13 cellular contexts compared by ENCODE assay signal in the genomic region with DNA sequence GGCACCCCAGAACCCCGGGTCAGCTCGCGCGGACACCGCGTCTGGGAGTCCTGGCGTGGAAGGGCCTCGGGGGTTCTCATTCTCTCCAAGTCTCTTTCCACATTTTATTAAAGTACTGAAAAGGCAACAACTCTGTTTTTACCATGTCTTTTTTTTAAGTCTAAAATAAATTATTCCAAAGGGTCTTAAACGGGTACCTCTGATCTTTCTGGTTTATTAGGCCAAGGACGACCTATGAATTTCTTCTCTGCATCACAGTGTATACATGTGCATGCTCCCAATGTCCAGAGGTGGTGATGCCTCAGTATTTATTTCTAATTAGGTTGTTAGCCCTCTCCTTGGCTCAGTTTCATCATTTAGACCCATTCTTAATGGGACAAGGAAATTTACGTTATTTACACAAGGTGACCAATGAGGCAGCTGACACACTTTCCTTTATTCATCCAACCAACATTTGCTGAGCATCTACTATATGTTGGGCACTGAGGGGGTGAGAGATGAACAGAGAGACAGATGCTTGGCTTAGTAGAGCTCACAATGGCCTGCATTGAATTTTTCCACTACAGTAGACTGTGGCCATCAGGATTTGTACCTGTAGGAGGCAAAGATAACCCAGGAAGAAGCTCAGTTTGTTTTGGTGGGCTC. TPM values are rescaled to one million over a fixed set of nuclear protein-coding genes. Genes with fewer than 3 reads are reported as not detected.
A peak's percentile ranks its signal among the peaks of the same experiment; 100 is the strongest.
DNase-seq lines count a peak whose midpoint lies in the region; ATAC-seq, FAIRE-seq and TF ChIP-seq lines count a peak whose summit lies in the region.
"Had no signal": no experiment of that assay in that cellular context is flagged by ENCODE, and none has a peak within 500 bp of the region (broad histone marks: within the 10 kb centered on the region; RNA-seq: fewer than 3 reads in every experiment).

No MANE protein-coding gene starts in this region.

- intact Hi-C loops in HepG2 (cut with micrococcal nuclease; ENCODE audit: unreplicated experiment): loop anchor here (1.0 kb wide), 1 partner anchor 362 kb away; no protein-coding TSS in a partner anchor

- ATAC-seq in T-cell (replicated peaks in 1 of 4): no peak
- no peak for ATAC-seq in HepG2
- ATAC-seq in GM19351 (IDR thresholded peaks at IDR 0.05; ENCODE audit: unreplicated experiment): no peak
- no peak for ATAC-seq in GM18867 (IDR thresholded peaks at IDR 0.05; ENCODE audit: unreplicated experiment)
- no peak for ATAC-seq in GM21576 (IDR thresholded peaks at IDR 0.05; ENCODE audit: unreplicated experiment)
- ATAC-seq in GM19023 (IDR thresholded peaks at IDR 0.05; ENCODE audit: unreplicated experiment): no peak

- WGBS in HepG2 (ENCODE audit: low lambda C conversion rate): 39% methylated on average over 6 of the region's 11 CpGs

- BruUV-seq in HepG2 (replicated peaks; lab: Mats Ljungman, UMichigan): no TSS peak

- peaks cover 18 to 22% (median 21%) of the 10 kb centered on the region in 3 donors for H3K4me1 Mint-ChIP-seq in T-cell

- no peaks in the 10 kb centered on the region for H3K9me3 ChIP-seq in BE2C
- no peaks in the 10 kb centered on the region for H3K9me3 ChIP-seq in HepG2 (ENCODE audit: low read length)
- H3K9me3 ChIP-seq: gastroesophageal sphincter, thoracic aorta had no signal

- no peak overlapping the region for H2AFZ ChIP-seq in HepG2 (ENCODE audit: low read length)

- H3K4me2 ChIP-seq in HepG2 (ENCODE audit: low read depth, low read length): peak overlapping the region; percentile 93

- peak overlapping the region in 2 of 3 donors; percentile 10 to 47 for H3K4me3 Mint-ChIP-seq in T-cell

- no peak for TF ChIP-seq EP300 in HepG2 (IDR thresholded peaks at IDR 0.05; ENCODE audit: low read depth in 2 of 2, low read length in 2 of 2)
- TF ChIP-seq EP300 in HepG2 (CRISPR knock-in tag; IDR thresholded peaks at IDR 0.05; ENCODE audit: borderline replicate concordance): no peak

- in situ Hi-C loops in HepG2 (cut with HindIII; ENCODE audit: extremely low pct_ligation_motif_present, low pct_unique_long_range_greater_than_20kb): loop anchor here (10.0 kb wide), 1 partner anchor 339 kb away; no protein-coding TSS in a partner anchor

- no peak overlapping the region for H3K27ac ChIP-seq in HepG2 (ENCODE audit: extremely low read length, insufficient read depth, low read length)
- H3K27ac ChIP-seq: gastroesophageal sphincter, thoracic aorta had no signal

- no peak for TF ChIP-seq RAD21 in HepG2 (CRISPR knock-in tag; IDR thresholded peaks at IDR 0.05)

- no peaks in the 10 kb centered on the region for H4K20me1 ChIP-seq in HepG2 (ENCODE audit: insufficient read depth, low read length)

- H3K79me2 ChIP-seq in HepG2 (ENCODE audit: insufficient read depth, low read length): no peaks in the 10 kb centered on the region

- CTCF ChIA-PET in T-cell (lab: Charles Lee): interaction anchor here (0.6 to 1.0 kb wide), 2 partner anchors 10 to 90 kb away, joined by 3 read pairs; no protein-coding TSS in a partner anchor
- CTCF ChIA-PET in HepG2 (lab: Yijun Ruan, JAX; ENCODE audit: low intra/inter-chr PET ratio, low total read pairs): interaction anchor here (2.1 kb wide), 1 partner anchor 362 kb away, joined by 9 read pairs; no protein-coding TSS in a partner anchor

- peaks cover 81 to 83% of the 10 kb centered on the region in 2 donors for H3K27me3 Mint-ChIP-seq in T-cell

- H3K9me3 Mint-ChIP-seq in T-cell: peaks cover 0 to 2% (median 0%) of the 10 kb centered on the region in 3 donors

- H3K36me3 ChIP-seq in BE2C (no peaks in the 10 kb centered on the region), HepG2 (replicated peaks in 1 of 2; ENCODE audit: control insufficient read depth in 1 of 2, insufficient read depth in 2 of 2, low read length in 2 of 2) (no peaks in the 10 kb centered on the region)
- H3K36me3 ChIP-seq: gastroesophageal sphincter, thoracic aorta had no signal

- no peak for TF ChIP-seq POLR2A in GM12892 (IDR thresholded peaks at IDR 0.05; ENCODE audit: low read depth, low read length)
- no peak for TF ChIP-seq POLR2A in HepG2 (IDR thresholded peaks at IDR 0.05; ENCODE audit: insufficient read depth in 1 of 2, low read depth in 2 of 2, low read length in 2 of 2)

- POLR2A ChIA-PET in T-cell (lab: Charles Lee): no interaction called here
- POLR2A ChIA-PET in HepG2 (lab: Yijun Ruan, JAX): no interaction called here

- peaks cover 73% of the 10 kb centered on the region for H3K27me3 ChIP-seq in BE2C
- H3K27me3 ChIP-seq in HepG2 (ENCODE audit: control insufficient read depth in 1 of 2, insufficient read depth in 2 of 2, low read length in 2 of 2): peaks cover 5 to 43% of the 10 kb centered on the region in 2 experiments; a peak in 4 of 5 replicates

- peak; percentile 64 for FAIRE-seq in GM12892 (lab: Jason Lieb, UNC)
- FAIRE-seq in HepG2 (lab: Jason Lieb, UNC): no peak
- FAIRE-seq: endometrium had no signal

- H3K4me3 ChIP-seq in BE2C (ENCODE audit: low read depth, low read length) (peak overlapping the region; percentile 29; the same call in 1 of the 2 replicates), HepG2 (replicated peaks in 1 of 3; ENCODE audit: insufficient read depth in 1 of 3, low read depth in 2 of 3, low read length in 3 of 3) (peak overlapping the region in 2 of 3 experiments; percentile 30 to 59; a peak in 1 of 6 replicates)

- no peak for TF ChIP-seq CTCF in BE2C (IDR thresholded peaks at IDR 0.05; ENCODE audit: low read depth, low read length)
- TF ChIP-seq CTCF in HepG2 (CRISPR knock-in tag; IDR thresholded peaks at IDR 0.05): no peak

- H3K4me1 ChIP-seq in BE2C: no peaks in the 10 kb centered on the region
- no peaks in the 10 kb centered on the region for H3K4me1 ChIP-seq in HepG2 (ENCODE audit: insufficient read depth, low read length)

- DNase-seq in BE2C: no peak
- no peak for DNase-seq in GM12892 (ENCODE audit: insufficient read length)
- DNase-seq in T-cell: no peak
- DNase-seq in HepG2 (ENCODE audit: low spot score): no peak

- H3K36me3 Mint-ChIP-seq in T-cell: peaks cover 1% of the 10 kb centered on the region

- H3K9ac ChIP-seq in HepG2 (ENCODE audit: insufficient read depth, low read depth, low read length): no peak overlapping the region

- no peak overlapping the region for H3K27ac Mint-ChIP-seq in T-cell

TF ChIP-seq in HepG2, 621 proteins besides CTCF, POLR2A, EP300 and RAD21 (continues in another document):
- TF ChIP-seq ZNF7 (CRISPR knock-in tag; IDR thresholded peaks at IDR 0.05) (no peak), ZNF563 (CRISPR knock-in tag; IDR thresholded peaks at IDR 0.05) (no peak), PHF21A (CRISPR knock-in tag; IDR thresholded peaks at IDR 0.05) (no peak), RORA (CRISPR knock-in tag; IDR thresholded peaks at IDR 0.05) (no peak), SALL1 (CRISPR knock-in tag; IDR thresholded peaks at IDR 0.05) (no peak), KAT2B (IDR thresholded peaks at IDR 0.05; ENCODE audit: borderline replicate concordance, low read depth, low read length) (no peak), ZNF343 (CRISPR knock-in tag; IDR thresholded peaks at IDR 0.05) (no peak), KLF9 (CRISPR knock-in tag; IDR thresholded peaks at IDR 0.05; ENCODE audit: low read depth) (no peak), MBD4 (IDR thresholded peaks at IDR 0.05; ENCODE audit: borderline replicate concordance, low read length) (no peak), TOE1 (CRISPR knock-in tag; IDR thresholded peaks at IDR 0.05) (no peak), JUN (CRISPR knock-in tag; IDR thresholded peaks at IDR 0.05) (no peak), PHF8 (CRISPR knock-in tag; IDR thresholded peaks at IDR 0.05) (no peak)
- TF ChIP-seq, protein P1, sequence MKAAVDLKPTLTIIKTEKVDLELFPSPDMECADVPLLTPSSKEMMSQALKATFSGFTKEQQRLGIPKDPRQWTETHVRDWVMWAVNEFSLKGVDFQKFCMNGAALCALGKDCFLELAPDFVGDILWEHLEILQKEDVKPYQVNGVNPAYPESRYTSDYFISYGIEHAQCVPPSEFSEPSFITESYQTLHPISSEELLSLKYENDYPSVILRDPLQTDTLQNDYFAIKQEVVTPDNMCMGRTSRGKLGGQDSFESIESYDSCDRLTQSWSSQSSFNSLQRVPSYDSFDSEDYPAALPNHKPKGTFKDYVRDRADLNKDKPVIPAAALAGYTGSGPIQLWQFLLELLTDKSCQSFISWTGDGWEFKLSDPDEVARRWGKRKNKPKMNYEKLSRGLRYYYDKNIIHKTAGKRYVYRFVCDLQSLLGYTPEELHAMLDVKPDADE (CRISPR knock-in tag; IDR thresholded peaks at IDR 0.05): no peak
- TF ChIP-seq, protein P2, sequence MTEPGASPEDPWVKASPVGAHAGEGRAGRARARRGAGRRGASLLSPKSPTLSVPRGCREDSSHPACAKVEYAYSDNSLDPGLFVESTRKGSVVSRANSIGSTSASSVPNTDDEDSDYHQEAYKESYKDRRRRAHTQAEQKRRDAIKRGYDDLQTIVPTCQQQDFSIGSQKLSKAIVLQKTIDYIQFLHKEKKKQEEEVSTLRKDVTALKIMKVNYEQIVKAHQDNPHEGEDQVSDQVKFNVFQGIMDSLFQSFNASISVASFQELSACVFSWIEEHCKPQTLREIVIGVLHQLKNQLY (CRISPR knock-in tag; IDR thresholded peaks at IDR 0.05): no peak

RNA-seq across cellular contexts. Expression of a gene that starts 7.6 kb away (rescaled TPM):
- polyA plus RNA-seq in BE2C (2012; ENCODE audit: insufficient read depth, insufficient read length, low read depth): not detected
- polyA plus RNA-seq in GM12892 (2012; ENCODE audit: missing spikeins): 0.32 TPM
- total RNA-seq in T-cell (not detected), HepG2 (2016; rRNA removed; fragmentation: Illumina TruSeq; extraction: Trizol) (not detected in 2 replicates)
- not detected in 2 replicates for total RNA-seq in HepG2 (2016; cell fraction: cytosol; rRNA removed; fragmentation: Illumina TruSeq; extraction: Trizol; ENCODE audit: low read depth)
- total RNA-seq in HepG2 (2016; cell fraction: insoluble cytoplasmic fraction; rRNA removed; fragmentation: Illumina TruSeq; extraction: Trizol): not detected in 2 replicates
- not detected in 2 replicates for total RNA-seq in HepG2 (2016; cell fraction: membrane; rRNA removed; fragmentation: Illumina TruSeq; extraction: Trizol)
- not detected in 2 replicates for total RNA-seq in HepG2 (2016; cell fraction: nucleus; rRNA removed; fragmentation: Illumina TruSeq; extraction: Trizol)
- not detected in 2 replicates for polyA plus RNA-seq in HepG2 (2011; rRNA removed)
- polyA plus RNA-seq in HepG2 (2011; cell fraction: cytosol; rRNA removed): not detected in 2 replicates
- polyA plus RNA-seq in HepG2 (2011; cell fraction: nucleus; rRNA removed): not detected in 2 replicates
- not detected in 2 replicates for polyA plus RNA-seq in HepG2 (2012)
- not detected in 2 replicates for polyA plus RNA-seq in HepG2 (2016; cell fraction: cytosol; fragmentation: Illumina TruSeq; extraction: Trizol; ENCODE audit: low read depth)
- not detected in 2 replicates for polyA plus RNA-seq in HepG2 (2016; cell fraction: insoluble cytoplasmic fraction; fragmentation: Illumina TruSeq; extraction: Trizol; ENCODE audit: low read depth)
- polyA plus RNA-seq in HepG2 (2016; cell fraction: membrane; fragmentation: Illumina TruSeq; extraction: Trizol; ENCODE audit: low read depth): not detected in 2 replicates
- polyA plus RNA-seq in HepG2 (2016; cell fraction: nucleus; fragmentation: Illumina TruSeq; extraction: Trizol; ENCODE audit: insufficient read depth, low read depth): not detected in 2 replicates
- not detected in 2 replicates for polyA minus RNA-seq in HepG2 (2011; rRNA and poly(A)+ RNA removed; ENCODE audit: low replicate concordance)
- polyA minus RNA-seq in HepG2 (2011; cell fraction: cytosol; rRNA and poly(A)+ RNA removed): not detected in 2 replicates
- not detected in 2 replicates for polyA minus RNA-seq in HepG2 (2011; cell fraction: nucleus; rRNA and poly(A)+ RNA removed)
- total RNA-seq: Daoy, posterior vena cava, thoracic aorta had no signal
